In the genomic region with DNA sequence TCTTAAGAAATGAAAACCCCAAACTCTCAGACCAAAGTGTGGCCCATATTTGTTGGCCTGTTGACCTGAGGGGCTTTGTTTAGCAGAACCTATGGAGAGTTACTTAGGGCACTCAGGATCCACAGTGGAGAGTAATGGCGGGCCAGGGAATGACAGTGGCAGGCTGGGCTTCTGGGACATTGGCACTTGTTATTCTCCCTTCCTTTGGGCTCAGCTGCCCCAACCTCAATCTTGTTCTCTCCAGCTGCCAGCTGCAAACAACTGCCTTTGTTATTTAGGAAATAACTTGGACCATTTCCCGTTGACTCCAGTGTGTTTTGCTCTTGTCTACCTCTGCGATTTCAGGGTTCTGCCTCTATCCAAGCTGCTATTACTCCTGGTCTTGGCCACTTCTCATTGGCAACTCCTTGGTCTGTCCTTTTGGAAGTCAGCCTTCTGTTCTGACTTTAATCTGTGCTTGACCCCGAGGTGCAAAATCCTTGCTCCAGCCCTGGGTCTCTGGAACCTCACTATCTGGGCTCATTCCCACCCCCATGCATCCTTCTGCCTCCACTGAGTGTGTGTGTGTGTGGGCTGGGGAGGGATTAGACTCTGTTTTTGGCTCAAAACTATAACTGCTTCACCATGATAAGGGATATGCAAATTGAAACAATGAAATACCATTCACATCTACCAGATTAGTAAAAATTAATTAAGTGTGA, we compare ENCODE assay signal across 1 cellular context.
TF ChIP-seq lines count a peak whose summit lies in the region.

No MANE protein-coding gene starts in this region.

TF ChIP-seq in HEK293, 187 proteins besides CTCF, POLR2A, EP300 and RAD21:
- TF ChIP-seq ZNF792 (tag by site-specific recombination; IDR thresholded peaks at IDR 0.05) (no peak), ZFHX2 (tag by site-specific recombination; conservative IDR thresholded peaks at IDR 0.05) (peak; percentile 29; the same call in 1 of the 2 replicates), SALL2 (tag by site-specific recombination; IDR thresholded peaks at IDR 0.05; ENCODE audit: borderline replicate concordance) (no peak), ZNF664 (tag by site-specific recombination; IDR thresholded peaks at IDR 0.05) (no peak), ZNF2 (tag by site-specific recombination; IDR thresholded peaks at IDR 0.05) (no peak), ZNF830 (tag by site-specific recombination; IDR thresholded peaks at IDR 0.05; ENCODE audit: low read depth) (no peak), EGR2 (tag by site-specific recombination; IDR thresholded peaks at IDR 0.05; ENCODE audit: low read depth) (peak; percentile 32; the same call in 1 of the 2 replicates)
